19 cellular contexts compared by ENCODE assay signal in genomic region chr7:98555403-98555802, GRCh38.
DNase-seq lines count a peak whose midpoint lies in the region; ATAC-seq, FAIRE-seq and TF ChIP-seq lines count a peak whose summit lies in the region.
"Had no signal": no experiment of that assay in that cellular context is flagged by ENCODE, and none has a peak within 500 bp of the region (broad histone marks: within the 10 kb centered on the region; RNA-seq: fewer than 3 reads in every experiment).

No MANE protein-coding gene starts in this region.

- peak; percentile 40 for DNase-seq in MCF 10A (ENCODE audit: unreplicated experiment)
- no peak for DNase-seq in breast epithelium (ENCODE audit: low spot score in 2 of 2)
- DNase-seq in NCI-H2029 treated with DMSO at 0.1 percent for 48 hours (lab: John Stamatoyannopoulos, UW): peak; percentile 96
- DNase-seq in body of pancreas: peak in 3 of 4 donors; percentile 21 to 22 (median 21)
- DNase-seq in urothelium cell line (ENCODE audit: low spot score): peak; percentile 92
- DNase-seq in putamen (ENCODE audit: low spot score): no peak
- no peak for DNase-seq in Calu3
- DNase-seq: activated naive CD4-positive, alpha-beta T cell treated with anti-CD3 and anti-CD28 coated beads, Interleukin-2, amount 10 ng/mL, durations not matched to agents 7 days and 5 days; AML-193; COR-L47; heart right ventricle; lower lobe of right lung; NCI-H526 treated with DMSO at 0.1 percent for 48 hours; sigmoid colon; stimulated activated CD4-positive, alpha-beta T cell treated with anti-CD3 and anti-CD28 coated beads, Interleukin-2, amount 100 ng/mL, for 24 hours; stomach had no signal

- H3K27ac Mint-ChIP-seq in MCF 10A (ENCODE audit: low read depth, unreplicated experiment) (no peak overlapping the region), Calu3 (ENCODE audit: unreplicated experiment) (no peak overlapping the region)
- H3K27ac Mint-ChIP-seq: activated naive CD4-positive, alpha-beta T cell treated with anti-CD3 and anti-CD28 coated beads, Interleukin-2, amount 10 ng/mL, durations not matched to agents 7 days and 5 days had no signal

- H3K36me3 Mint-ChIP-seq in MCF 10A (ENCODE audit: insufficient read depth, unreplicated experiment) (peaks cover 6% of the 10 kb centered on the region), Calu3 (ENCODE audit: insufficient read depth, unreplicated experiment) (peaks cover 4% of the 10 kb centered on the region)
- H3K36me3 Mint-ChIP-seq: activated naive CD4-positive, alpha-beta T cell treated with anti-CD3 and anti-CD28 coated beads, Interleukin-2, amount 10 ng/mL, durations not matched to agents 7 days and 5 days had no signal

- ATAC-seq in body of pancreas: no peak
- ATAC-seq in GM19463 (IDR thresholded peaks at IDR 0.05; ENCODE audit: unreplicated experiment): no peak
- ATAC-seq: heart right ventricle, lower lobe of right lung had no signal

- POLR2A ChIA-PET in MCF 10A (lab: Yijun Ruan, JAX): no interaction called here

- H3K4me1 ChIP-seq in breast epithelium (no peaks in the 10 kb centered on the region), body of pancreas (peaks cover 10% of the 10 kb centered on the region)
- H3K4me1 ChIP-seq: ascending aorta, heart right ventricle, lower lobe of right lung, sigmoid colon, stomach, uterus had no signal

- H3K27ac ChIP-seq in breast epithelium (no peak overlapping the region), body of pancreas (no peak overlapping the region)
- H3K27ac ChIP-seq: ascending aorta, heart right ventricle, lower lobe of right lung, sigmoid colon, stomach, uterus had no signal

- H3K9me3 Mint-ChIP-seq in MCF 10A (ENCODE audit: unreplicated experiment) (peaks cover 8% of the 10 kb centered on the region), Calu3 (ENCODE audit: low read depth, unreplicated experiment) (no peaks in the 10 kb centered on the region)

- CTCF ChIA-PET in MCF 10A (lab: Yijun Ruan, JAX): interaction anchor here (0.6 kb wide), 1 partner anchor 44 kb away, joined by 3 read pairs; no protein-coding TSS in a partner anchor
- CTCF ChIA-PET in Calu3 (lab: Charles Lee): no interaction called here

- H3K27me3 Mint-ChIP-seq in MCF 10A (ENCODE audit: insufficient read depth, unreplicated experiment) (no peaks in the 10 kb centered on the region), Calu3 (ENCODE audit: unreplicated experiment) (peaks cover 11% of the 10 kb centered on the region)
- H3K27me3 Mint-ChIP-seq: activated naive CD4-positive, alpha-beta T cell treated with anti-CD3 and anti-CD28 coated beads, Interleukin-2, amount 10 ng/mL, durations not matched to agents 7 days and 5 days had no signal

- peaks cover 0 to 5% of the 10 kb centered on the region in 2 donors for H3K27me3 ChIP-seq in breast epithelium
- H3K27me3 ChIP-seq in body of pancreas: no peaks in the 10 kb centered on the region
- H3K27me3 ChIP-seq: ascending aorta, sigmoid colon, stomach, uterus had no signal

- WGBS in body of pancreas, 2 donors: 62 to 82% methylated on average over 2 to 3 of the region's 3 CpGs

- BruUV-seq in MCF 10A (replicated peaks; lab: Mats Ljungman, UMichigan) (no TSS peak), Calu3 (replicated peaks; lab: Mats Ljungman, UMichigan) (no TSS peak)

- H3K9me3 ChIP-seq in breast epithelium (peaks cover 17 to 20% of the 10 kb centered on the region in 2 donors), body of pancreas (no peaks in the 10 kb centered on the region)
- H3K9me3 ChIP-seq: uterus had no signal

- H3K4me3 ChIP-seq in breast epithelium: no peak overlapping the region
- H3K4me3 ChIP-seq in body of pancreas: no peak overlapping the region
- H3K4me3 ChIP-seq: ascending aorta, heart right ventricle, lower lobe of right lung, sigmoid colon, stomach, uterus had no signal

- H3K36me3 ChIP-seq in breast epithelium: no peaks in the 10 kb centered on the region
- H3K36me3 ChIP-seq in body of pancreas (replicated peaks in 1 of 2; ENCODE audit: insufficient read depth in 1 of 2, low read depth in 2 of 2): no peaks in the 10 kb centered on the region
- H3K36me3 ChIP-seq: ascending aorta, heart right ventricle, lower lobe of right lung, sigmoid colon, stomach, uterus had no signal

- TF ChIP-seq POLR2A in breast epithelium (IDR thresholded peaks at IDR 0.05) (no peak), body of pancreas (IDR thresholded peaks at IDR 0.05) (no peak)

- peaks cover 2% of the 10 kb centered on the region for H3K4me1 Mint-ChIP-seq in MCF 10A (ENCODE audit: insufficient read depth, unreplicated experiment)
- peaks cover 17% of the 10 kb centered on the region for H3K4me1 Mint-ChIP-seq in Calu3 (ENCODE audit: low read depth, unreplicated experiment)
- H3K4me1 Mint-ChIP-seq: activated naive CD4-positive, alpha-beta T cell treated with anti-CD3 and anti-CD28 coated beads, Interleukin-2, amount 10 ng/mL, durations not matched to agents 7 days and 5 days had no signal

- H3K4me3 Mint-ChIP-seq in MCF 10A (ENCODE audit: unreplicated experiment) (no peak overlapping the region), Calu3 (ENCODE audit: low read depth, unreplicated experiment) (no peak overlapping the region)
- H3K4me3 Mint-ChIP-seq: activated naive CD4-positive, alpha-beta T cell treated with anti-CD3 and anti-CD28 coated beads, Interleukin-2, amount 10 ng/mL, durations not matched to agents 7 days and 5 days had no signal

- intact Hi-C loops in MCF 10A (cut with micrococcal nuclease): no loop called here
- intact Hi-C loops in breast epithelium (cut with DNase I; ENCODE audit: low total_unique reads): no loop called here
- intact Hi-C loops in body of pancreas (cut with DNase I): no loop called here
- intact Hi-C loops in Calu3 (cut with micrococcal nuclease; ENCODE audit: unreplicated experiment): no loop called here

- no peak for FAIRE-seq in urothelium cell line (lab: Jason Lieb, UNC)

- TF ChIP-seq CTCF in MCF 10A (IDR thresholded peaks at IDR 0.05; ENCODE audit: unreplicated experiment) (no peak), breast epithelium (IDR thresholded peaks at IDR 0.05) (no peak), body of pancreas (IDR thresholded peaks at IDR 0.05) (no peak), Calu3 (IDR thresholded peaks at IDR 0.05; ENCODE audit: unreplicated experiment) (no peak)

Comparison
In these comparisons a context has a peak if more than half of its experiments do, and no peak if none do; other contexts are left out.
1. DNase-seq: peak in MCF 10A (single experiment), NCI-H2029 treated with DMSO at 0.1 percent for 48 hours (single experiment), body of pancreas (3 of 4) and urothelium cell line (single experiment); none in breast epithelium (0 of 2), putamen (single experiment) and Calu3 (single experiment).